Comparison of ENCODE assay signal across 34 cellular contexts in the genomic region with DNA sequence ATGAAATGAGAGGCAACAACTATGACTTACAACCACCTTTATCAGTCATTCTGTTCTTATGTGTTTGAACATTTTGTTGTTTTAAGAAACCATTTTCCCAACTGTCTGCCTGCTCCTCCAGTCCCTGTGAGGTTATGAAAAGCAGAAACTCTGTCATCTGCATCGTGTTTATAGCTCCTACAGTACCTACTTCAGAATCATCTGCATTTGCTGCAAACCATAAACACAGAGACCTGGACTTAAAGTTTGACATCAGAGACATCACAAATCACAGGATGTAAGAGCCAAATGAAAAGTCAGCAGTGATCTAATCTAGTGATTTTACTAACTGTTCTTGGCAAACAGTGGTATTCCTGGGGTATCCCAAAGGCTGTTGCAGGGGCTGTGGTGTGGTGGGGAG. TPM values are rescaled to one million over a fixed set of nuclear protein-coding genes. Genes with fewer than 3 reads are reported as not detected.
"Had no signal": no experiment of that assay in that cellular context is flagged by ENCODE, and none has a peak within 500 bp of the region (broad histone marks: within the 10 kb centered on the region; RNA-seq: fewer than 3 reads in every experiment).

No MANE protein-coding gene starts in this region.

- FAIRE-seq: bronchial epithelial cell, RCC 7860, TTC549 had no signal

- H2AFZ ChIP-seq: PC-9 had no signal

- H3K4me1 Mint-ChIP-seq: activated CD4-positive, alpha-beta T cell treated with anti-CD3 and anti-CD28 coated beads for 36 hours had no signal

- DNase-seq: activated CD4-positive, alpha-beta memory T cell treated with anti-CD3 and anti-CD28 coated beads for 36 hours; activated CD4-positive, alpha-beta T cell treated with anti-CD3 and anti-CD28 coated beads for 36 hours; activated CD4-positive, alpha-beta T cell treated with anti-CD3 and anti-CD28 coated beads, Interleukin-2, amount 50 U/mL, for 1 hour; activated CD8-positive, alpha-beta memory T cell treated with anti-CD3 and anti-CD28 coated beads, Interleukin-2, amount 50 U/mL, for 4 hours; activated gamma-delta T cell treated with Interleukin-2 at 50 U/mL for 16 hours; activated naive CD4-positive, alpha-beta T cell treated with anti-CD3 and anti-CD28 coated beads for 36 hours; activated T-cell treated with anti-CD3 and anti-CD28 coated beads for 4 hours; activated T-cell treated with anti-CD3 and anti-CD28 coated beads, Interleukin-2, amount 50 U/mL, for 4 hours; adrenal gland; caudate nucleus; Karpas-422; KBM-7; NCI-H1048; NCI-H1105 treated with DMSO at 0.1 percent for 48 hours; NCI-H1436; NCI-H1694; NCI-H1930; NCI-H2081 treated with DMSO at 0.1 percent for 48 hours; NCI-H510A; NCI-H526; NCI-H748 treated with DMSO at 0.1 percent for 48 hours; NK-92 treated with Interleukin-12 subunit alpha and Interleukin-12 subunit beta, amount 100 ng/mL, for 24 hours; PC-9; SIG-M5 had no signal

- H3K36me3 Mint-ChIP-seq: activated CD4-positive, alpha-beta memory T cell treated with anti-CD3 and anti-CD28 coated beads for 36 hours had no signal

- H3K27ac Mint-ChIP-seq: activated CD4-positive, alpha-beta memory T cell treated with anti-CD3 and anti-CD28 coated beads for 36 hours; activated CD4-positive, alpha-beta T cell treated with anti-CD3 and anti-CD28 coated beads for 36 hours; activated naive CD4-positive, alpha-beta T cell treated with anti-CD3 and anti-CD28 coated beads for 36 hours; activated naive CD4-positive, alpha-beta T cell treated with anti-CD3 and anti-CD28 coated beads, Interleukin-2, amount 50 U/mL, for 72 hours; activated T-helper 1 cell treated with anti-CD3 and anti-CD28 coated beads, Interleukin-12 subunit alpha, Interleukin-12 subunit beta, Interleukin-2, Interleukin-4 antibody, amounts not matched to agents 30 ng/mL and 10 ng/mL and 1 ng/mL, durations not matched to agents 14 hours and 24 hours and 36 hours; T-helper 1 cell treated with Interleukin-12 subunit alpha and Interleukin-12 subunit beta and Interleukin-4 antibody, amounts not matched to agents 30 μg/mL and 1 μg/mL, for 36 hours; T-helper 2 cell treated with Interferon-gamma antibody and Interleukin-4, amounts not matched to agents 5 μg/mL and 100 μg/mL, for 36 hours had no signal

- H3K27me3 ChIP-seq: adrenal gland had no signal

- H3K4me2 ChIP-seq: PC-9 had no signal

- H3K4me3 Mint-ChIP-seq: activated CD4-positive, alpha-beta memory T cell treated with anti-CD3 and anti-CD28 coated beads for 36 hours; activated CD4-positive, alpha-beta T cell treated with anti-CD3 and anti-CD28 coated beads for 36 hours; activated naive CD4-positive, alpha-beta T cell treated with anti-CD3 and anti-CD28 coated beads for 36 hours; activated T-cell treated with anti-CD3 and anti-CD28 coated beads, Interleukin-2, amount 50 U/mL, for 4 hours; activated T-helper 1 cell treated with anti-CD3 and anti-CD28 coated beads, Interleukin-12 subunit alpha, Interleukin-12 subunit beta, Interleukin-2, Interleukin-4 antibody, amounts not matched to agents 30 ng/mL and 10 ng/mL and 1 ng/mL, durations not matched to agents 14 hours and 24 hours and 36 hours; T-helper 1 cell treated with Interleukin-12 subunit alpha and Interleukin-12 subunit beta and Interleukin-4 antibody, amounts not matched to agents 30 μg/mL and 1 μg/mL, for 36 hours; T-helper 2 cell treated with Interferon-gamma antibody and Interleukin-4, amounts not matched to agents 5 μg/mL and 100 μg/mL, for 36 hours had no signal

- H3K27ac ChIP-seq: adrenal gland, PC-9, RWPE1 had no signal

- H3K36me3 ChIP-seq: adrenal gland had no signal

- H3K27me3 Mint-ChIP-seq: activated CD4-positive, alpha-beta memory T cell treated with anti-CD3 and anti-CD28 coated beads for 36 hours; brain had no signal

- H3K9me3 Mint-ChIP-seq: brain had no signal

- H3K9me3 ChIP-seq: adrenal gland had no signal

- H3K4me3 ChIP-seq: adrenal gland, PC-9 had no signal

RNA-seq across cellular contexts. Expression of gene CDH11, which starts 55.2 kb away (rescaled TPM):
- total RNA-seq: activated CD4-positive, alpha-beta memory T cell treated with anti-CD3 and anti-CD28 coated beads for 36 hours; activated CD4-positive, alpha-beta T cell treated with anti-CD3 and anti-CD28 coated beads for 36 hours; activated naive CD4-positive, alpha-beta T cell treated with anti-CD3 and anti-CD28 coated beads for 36 hours; activated naive CD4-positive, alpha-beta T cell treated with anti-CD3 and anti-CD28 coated beads, Interleukin-2, amount 50 U/mL, for 72 hours; activated T-helper 1 cell treated with anti-CD3 and anti-CD28 coated beads, Interleukin-12 subunit alpha, Interleukin-12 subunit beta, Interleukin-2, Interleukin-4 antibody, amounts not matched to agents 30 ng/mL and 10 ng/mL and 1 ng/mL, durations not matched to agents 14 hours and 24 hours and 36 hours; PC-9; SK-MEL-5 had no signal
